Comparison of ENCODE assay signal across 1 cellular context in the genomic region with DNA sequence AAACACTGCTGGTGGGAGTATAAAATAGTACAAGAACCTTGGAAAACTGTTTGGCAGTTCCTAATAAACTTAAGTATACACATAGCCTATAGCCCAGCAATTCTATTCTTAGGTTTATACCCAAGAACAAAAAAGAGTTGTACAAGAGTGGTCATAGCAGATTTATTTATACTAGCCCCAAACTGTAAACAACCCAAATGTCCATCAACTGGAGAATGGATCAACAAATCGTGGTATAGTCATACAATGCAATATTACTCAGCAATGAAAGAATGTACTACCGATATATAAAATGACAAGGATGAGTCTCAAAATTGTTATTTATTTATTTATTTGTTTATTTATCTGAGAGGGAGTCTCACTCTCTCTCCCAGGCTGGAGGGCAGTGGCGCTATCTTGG.
TF ChIP-seq lines count a peak whose summit lies in the region.

No MANE protein-coding gene starts in this region.

TF ChIP-seq in IMR-90, 13 proteins besides CTCF, POLR2A, EP300 and RAD21:
- TF ChIP-seq RCOR1 (IDR thresholded peaks at IDR 0.05; ENCODE audit: insufficient replicate concordance, low read length) (no peak), MXI1 (IDR thresholded peaks at IDR 0.05; ENCODE audit: borderline replicate concordance, low read depth, low read length) (no peak), BHLHE40 (IDR thresholded peaks at IDR 0.05; ENCODE audit: low read depth, low read length) (no peak), SMC3 (IDR thresholded peaks at IDR 0.05; ENCODE audit: low read depth, low read length) (no peak), NFE2L2 (IDR thresholded peaks at IDR 0.05; ENCODE audit: low read depth, low read length) (no peak), MAZ (IDR thresholded peaks at IDR 0.05; ENCODE audit: borderline replicate concordance, low read depth, low read length) (no peak), MAFK (IDR thresholded peaks at IDR 0.05; ENCODE audit: low read depth, low read length) (no peak), CHD1 (IDR thresholded peaks at IDR 0.05; ENCODE audit: low read depth, low read length) (no peak), FOS (IDR thresholded peaks at IDR 0.05; ENCODE audit: low read depth, low read length) (no peak)
- TF ChIP-seq, protein P1, sequence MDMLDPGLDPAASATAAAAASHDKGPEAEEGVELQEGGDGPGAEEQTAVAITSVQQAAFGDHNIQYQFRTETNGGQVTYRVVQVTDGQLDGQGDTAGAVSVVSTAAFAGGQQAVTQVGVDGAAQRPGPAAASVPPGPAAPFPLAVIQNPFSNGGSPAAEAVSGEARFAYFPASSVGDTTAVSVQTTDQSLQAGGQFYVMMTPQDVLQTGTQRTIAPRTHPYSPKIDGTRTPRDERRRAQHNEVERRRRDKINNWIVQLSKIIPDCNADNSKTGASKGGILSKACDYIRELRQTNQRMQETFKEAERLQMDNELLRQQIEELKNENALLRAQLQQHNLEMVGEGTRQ (IDR thresholded peaks at IDR 0.05; ENCODE audit: low read depth, low read length), result no peak
- TF ChIP-seq, protein P2, sequence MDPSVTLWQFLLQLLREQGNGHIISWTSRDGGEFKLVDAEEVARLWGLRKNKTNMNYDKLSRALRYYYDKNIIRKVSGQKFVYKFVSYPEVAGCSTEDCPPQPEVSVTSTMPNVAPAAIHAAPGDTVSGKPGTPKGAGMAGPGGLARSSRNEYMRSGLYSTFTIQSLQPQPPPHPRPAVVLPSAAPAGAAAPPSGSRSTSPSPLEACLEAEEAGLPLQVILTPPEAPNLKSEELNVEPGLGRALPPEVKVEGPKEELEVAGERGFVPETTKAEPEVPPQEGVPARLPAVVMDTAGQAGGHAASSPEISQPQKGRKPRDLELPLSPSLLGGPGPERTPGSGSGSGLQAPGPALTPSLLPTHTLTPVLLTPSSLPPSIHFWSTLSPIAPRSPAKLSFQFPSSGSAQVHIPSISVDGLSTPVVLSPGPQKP (IDR thresholded peaks at IDR 0.05; ENCODE audit: borderline replicate concordance, low read depth, low read length), result no peak
TF ChIP-seq in IMR-90: peak in this region for 0.
